ENCODE assay signal across 22 cellular contexts in the genomic region with DNA sequence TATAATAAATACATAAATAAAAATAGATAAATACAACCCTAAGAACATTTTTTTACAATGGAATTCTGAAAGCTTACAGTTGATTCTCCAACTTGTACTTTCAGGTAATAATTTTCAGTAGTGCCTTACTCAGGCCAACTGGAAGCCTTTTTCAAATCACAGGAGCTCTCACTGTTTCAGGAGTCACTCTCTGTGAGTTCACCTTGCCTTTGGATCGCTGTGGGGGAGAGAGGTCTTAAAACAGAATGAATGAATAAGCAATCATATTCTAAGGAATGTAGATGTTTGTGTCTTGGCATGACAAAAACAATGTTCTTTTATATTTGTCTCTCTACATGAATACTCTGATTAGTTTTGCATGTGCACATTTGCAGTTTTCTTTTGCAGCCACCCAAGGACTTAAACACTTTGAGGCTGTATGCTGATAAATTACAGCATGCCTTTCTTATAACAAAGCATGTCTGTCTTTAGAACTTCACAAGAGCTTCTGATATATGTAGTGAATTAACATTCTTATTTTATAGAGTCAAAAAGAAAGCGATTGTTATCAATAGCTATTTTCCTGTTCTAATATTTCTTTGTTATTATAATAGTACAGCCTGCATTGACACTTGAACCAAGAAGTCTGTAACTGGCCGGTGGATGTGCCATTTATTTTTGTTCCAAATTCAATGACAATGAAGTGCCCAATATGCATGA.
DNase-seq lines count a peak whose midpoint lies in the region; ATAC-seq and TF ChIP-seq lines count a peak whose summit lies in the region.
"Had no signal": no experiment of that assay in that cellular context is flagged by ENCODE, and none has a peak within 500 bp of the region (broad histone marks: within the 10 kb centered on the region; RNA-seq: fewer than 3 reads in every experiment).

No MANE protein-coding gene starts in this region.

- H3K9me2 ChIP-seq in GM23338 (ENCODE audit: insufficient read depth) = no peaks in the 10 kb centered on the region
- H3K9me2 ChIP-seq in SU-DHL-6 (replicated peaks; ENCODE audit: insufficient read depth, low read length) = no peaks in the 10 kb centered on the region

- peak; percentile 10 for DNase-seq in GM23338 (ENCODE audit: low spot score)
- DNase-seq in dermis blood vessel endothelial cell = no peak
- DNase-seq in NCI-H524 (lab: John Stamatoyannopoulos, UW) = no peak
- DNase-seq in SKM-1 treated with dmso at 0.1 percent for 144 hours (lab: John Stamatoyannopoulos, UW; ENCODE audit: unreplicated experiment) = no peak
- DNase-seq: 8988T; ACHN; AML-193; BE2C; Calu3; CD4-positive, alpha-beta T cell; CD8-positive, alpha-beta memory T cell; DMS53; DMS79 treated with DMSO at 0.1 percent for 48 hours; GF-D8; GOT3; HCEC 1CT had no signal

- no peaks in the 10 kb centered on the region for H3K27me3 Mint-ChIP-seq in GM23338 (ENCODE audit: insufficient read depth, low read depth, poor library complexity)
- H3K27me3 Mint-ChIP-seq: CD4-positive, alpha-beta T cell; CD8-positive, alpha-beta memory T cell had no signal

- no peak overlapping the region for H3K4me3 ChIP-seq in GM23338
- H3K4me3 ChIP-seq in HUES48 (ENCODE audit: low read depth, low read length) = no peak overlapping the region
- H3K4me3 ChIP-seq in SU-DHL-6 (ENCODE audit: insufficient read depth, low read length, poor library complexity, severe bottlenecking) = no peak overlapping the region
- no peak overlapping the region for H3K4me3 ChIP-seq in neuron (ENCODE audit: low read length)
- H3K4me3 ChIP-seq: A549; BLaER1 treated with 17β-estradiol and CSF1 and Interleukin-3, amounts not matched to agents 10 nM and 100 nM had no signal

- H3K9ac ChIP-seq in HUES48 (ENCODE audit: low read depth, low read length) (no peak overlapping the region), SU-DHL-6 (ENCODE audit: low read length) (no peak overlapping the region)
- H3K9ac ChIP-seq: BLaER1 treated with 17β-estradiol and CSF1 and Interleukin-3, amounts not matched to agents 10 nM and 100 nM had no signal

- H3K4me1 Mint-ChIP-seq in GM23338 = peaks cover 19% of the 10 kb centered on the region
- H3K4me1 Mint-ChIP-seq: CD14-positive monocyte; CD8-positive, alpha-beta memory T cell had no signal

- no peak for TF ChIP-seq CTCF in GM23338 (conservative IDR thresholded peaks at IDR 0.05; ENCODE audit: low read depth in 2 of 2)
- no peak for TF ChIP-seq CTCF in SU-DHL-6 (IDR thresholded peaks at IDR 0.05; ENCODE audit: insufficient read depth, low read length, poor library complexity, severe bottlenecking)

- ATAC-seq in GM23338 = peak; percentile 60
- ATAC-seq: A549 had no signal

- no peak overlapping the region for H3K4me3 Mint-ChIP-seq in GM23338
- H3K4me3 Mint-ChIP-seq: CD14-positive monocyte; CD4-positive, alpha-beta T cell; CD8-positive, alpha-beta memory T cell had no signal

- peak overlapping the region; percentile 27 for H3K27ac ChIP-seq in GM23338 (ENCODE audit: low read depth)
- H3K27ac ChIP-seq in HUES48 (ENCODE audit: low read depth, low read length) = peak overlapping the region; percentile 16
- no peak overlapping the region for H3K27ac ChIP-seq in SU-DHL-6 (ENCODE audit: low read depth, low read length)
- H3K27ac ChIP-seq: A549; BLaER1 treated with 17β-estradiol and CSF1 and Interleukin-3, amounts not matched to agents 10 nM and 100 nM had no signal

- H3K4me2 ChIP-seq in GM23338 = peak overlapping the region; percentile 29; the same call in 1 of the 2 replicates
- H3K4me2 ChIP-seq in SU-DHL-6 (ENCODE audit: low read depth, low read length, poor library complexity, severe bottlenecking) = no peak overlapping the region
- H3K4me2 ChIP-seq: A549; BLaER1 treated with 17β-estradiol and CSF1 and Interleukin-3, amounts not matched to agents 10 nM and 100 nM had no signal

- H3K36me3 ChIP-seq in GM23338 (ENCODE audit: insufficient read depth) = no peaks in the 10 kb centered on the region
- H3K36me3 ChIP-seq in HUES48 (ENCODE audit: control insufficient read depth, insufficient read depth, low read length) = no peaks in the 10 kb centered on the region
- H3K36me3 ChIP-seq in SU-DHL-6 (ENCODE audit: low read length) = no peaks in the 10 kb centered on the region
- no peaks in the 10 kb centered on the region for H3K36me3 ChIP-seq in neuron (ENCODE audit: insufficient read depth, low read length)
- H3K36me3 ChIP-seq: BE2C; BLaER1 treated with 17β-estradiol and CSF1 and Interleukin-3, amounts not matched to agents 10 nM and 100 nM had no signal

- H3K9me3 ChIP-seq in HUES48 (ENCODE audit: control insufficient read depth, insufficient read depth, low read length) = 0 out of 2 replicates have a peak, but pooled peaks cover 4% of the 10 kb centered on the region
- 0 out of 2 replicates have a peak, but pooled peaks cover 9% of the 10 kb centered on the region for H3K9me3 ChIP-seq in SU-DHL-6 (ENCODE audit: insufficient read depth, low read length)
- H3K9me3 ChIP-seq in neuron (ENCODE audit: low read length) = no peaks in the 10 kb centered on the region
- H3K9me3 ChIP-seq: A549, BE2C had no signal

- peak overlapping the region; percentile 45 for H3K27ac Mint-ChIP-seq in GM23338
- H3K27ac Mint-ChIP-seq: CD14-positive monocyte; CD4-positive, alpha-beta T cell; CD8-positive, alpha-beta memory T cell had no signal

- H3K4me1 ChIP-seq in GM23338 (ENCODE audit: insufficient read depth) (peaks cover 30% of the 10 kb centered on the region), HUES48 (ENCODE audit: control insufficient read depth, insufficient read depth, low read length) (peaks cover 28% of the 10 kb centered on the region), neuron (ENCODE audit: insufficient read depth, low read length) (peaks cover 9% of the 10 kb centered on the region)
- H3K4me1 ChIP-seq: A549; BE2C; BLaER1 treated with 17β-estradiol and CSF1 and Interleukin-3, amounts not matched to agents 10 nM and 100 nM had no signal

- no peaks in the 10 kb centered on the region for H3F3A ChIP-seq in GM23338 (replicated peaks; ENCODE audit: low read depth)
- no peaks in the 10 kb centered on the region for H3F3A ChIP-seq in SU-DHL-6 (ENCODE audit: insufficient read depth)

- H2AFZ ChIP-seq in GM23338 (no peak overlapping the region), SU-DHL-6 (ENCODE audit: low read depth, low read length, severe bottlenecking) (peak overlapping the region; percentile 68), neuron (ENCODE audit: low read depth, low read length) (peak overlapping the region; percentile 10)

- peaks cover 9% of the 10 kb centered on the region; the same call in 2 of the 3 replicates for H3K9me3 Mint-ChIP-seq in GM23338

- peaks cover 11% of the 10 kb centered on the region; the same call in 2 of the 3 replicates for H3K36me3 Mint-ChIP-seq in GM23338 (ENCODE audit: low read depth)
- H3K36me3 Mint-ChIP-seq: CD14-positive monocyte; CD8-positive, alpha-beta memory T cell had no signal

- H3K79me2 ChIP-seq in GM23338 (replicated peaks; ENCODE audit: insufficient read depth) = no peaks in the 10 kb centered on the region
- no peaks in the 10 kb centered on the region for H3K79me2 ChIP-seq in SU-DHL-6 (ENCODE audit: insufficient read depth, low read length)

- no peaks in the 10 kb centered on the region for H3K27me3 ChIP-seq in GM23338 (ENCODE audit: insufficient read depth)
- no peaks in the 10 kb centered on the region for H3K27me3 ChIP-seq in HUES48 (ENCODE audit: control insufficient read depth, insufficient read depth, low read length)
- H3K27me3 ChIP-seq in SU-DHL-6 (ENCODE audit: low read length) = no peaks in the 10 kb centered on the region
- H3K27me3 ChIP-seq in neuron (ENCODE audit: insufficient read depth, low read length) = no peaks in the 10 kb centered on the region
- H3K27me3 ChIP-seq: BE2C; BLaER1 treated with 17β-estradiol and CSF1 and Interleukin-3, amounts not matched to agents 10 nM and 100 nM had no signal

- no peaks in the 10 kb centered on the region for H4K20me1 ChIP-seq in GM23338 (replicated peaks; ENCODE audit: insufficient read depth)
- H4K20me1 ChIP-seq in SU-DHL-6 (ENCODE audit: low read depth, low read length) = no peaks in the 10 kb centered on the region
- H4K20me1 ChIP-seq: BLaER1 treated with 17β-estradiol and CSF1 and Interleukin-3, amounts not matched to agents 10 nM and 100 nM had no signal

TF ChIP-seq in GM23338, 12 proteins besides CTCF, POLR2A, EP300 and RAD21 (continues in another document):
- no peak for TF ChIP-seq JUNB (IDR thresholded peaks at IDR 0.05; ENCODE audit: unreplicated experiment)
- no peak for TF ChIP-seq CREB1 (CRISPR knock-in tag; IDR thresholded peaks at IDR 0.05; ENCODE audit: low read depth)
- no peak for TF ChIP-seq ZNF114 (CRISPR knock-in tag; IDR thresholded peaks at IDR 0.05)
- TF ChIP-seq STAT1 (IDR thresholded peaks at IDR 0.05; ENCODE audit: unreplicated experiment) = no peak
- no peak for TF ChIP-seq EZH2 (IDR thresholded peaks at IDR 0.05; ENCODE audit: low read depth, unreplicated experiment)
- TF ChIP-seq POLR2AphosphoS5 (IDR thresholded peaks at IDR 0.05; ENCODE audit: low read depth) = no peak
- TF ChIP-seq EZH2phosphoT487 (IDR thresholded peaks at IDR 0.05; ENCODE audit: unreplicated experiment) = no peak
- TF ChIP-seq, protein P1, sequence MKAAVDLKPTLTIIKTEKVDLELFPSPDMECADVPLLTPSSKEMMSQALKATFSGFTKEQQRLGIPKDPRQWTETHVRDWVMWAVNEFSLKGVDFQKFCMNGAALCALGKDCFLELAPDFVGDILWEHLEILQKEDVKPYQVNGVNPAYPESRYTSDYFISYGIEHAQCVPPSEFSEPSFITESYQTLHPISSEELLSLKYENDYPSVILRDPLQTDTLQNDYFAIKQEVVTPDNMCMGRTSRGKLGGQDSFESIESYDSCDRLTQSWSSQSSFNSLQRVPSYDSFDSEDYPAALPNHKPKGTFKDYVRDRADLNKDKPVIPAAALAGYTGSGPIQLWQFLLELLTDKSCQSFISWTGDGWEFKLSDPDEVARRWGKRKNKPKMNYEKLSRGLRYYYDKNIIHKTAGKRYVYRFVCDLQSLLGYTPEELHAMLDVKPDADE (IDR thresholded peaks at IDR 0.05) = no peak
- no peak for TF ChIP-seq ZNF331 (CRISPR knock-in tag; IDR thresholded peaks at IDR 0.05; ENCODE audit: low read depth)
